Comparison of ENCODE assay signal across 16 cellular contexts in genomic region chr2:214503568-214503967, GRCh38.
"Had no signal": no experiment of that assay in that cellular context is flagged by ENCODE, and none has a peak within 500 bp of the region (broad histone marks: within the 10 kb centered on the region; RNA-seq: fewer than 3 reads in every experiment).

No MANE protein-coding gene starts in this region.

- H3K4me3 Mint-ChIP-seq: activated CD4-positive, alpha-beta memory T cell treated with anti-CD3 and anti-CD28 coated beads, Interleukin-2, amount 10 ng/mL, durations not matched to agents 7 days and 5 days; activated T-cell treated with anti-CD3 and anti-CD28 coated beads, Interleukin-2, amount 50 U/mL, for 72 hours; immature natural killer cell; neural crest cell; stimulated activated naive CD8-positive, alpha-beta T cell treated with anti-CD3 and anti-CD28 coated beads, Interleukin-15, amount 100 ng/mL, for 72 hours; WTC11 had no signal

- H3K4me1 Mint-ChIP-seq: activated CD4-positive, alpha-beta memory T cell treated with anti-CD3 and anti-CD28 coated beads, Interleukin-2, amount 10 ng/mL, durations not matched to agents 7 days and 5 days; immature natural killer cell; neural crest cell; stimulated activated naive CD8-positive, alpha-beta T cell treated with anti-CD3 and anti-CD28 coated beads, Interleukin-15, amount 100 ng/mL, for 72 hours; WTC11 had no signal

- H3K27ac Mint-ChIP-seq: activated CD4-positive, alpha-beta memory T cell treated with anti-CD3 and anti-CD28 coated beads, Interleukin-2, amount 10 ng/mL, durations not matched to agents 7 days and 5 days; activated naive CD4-positive, alpha-beta T cell treated with anti-CD3 and anti-CD28 coated beads, Interleukin-2, amount 50 U/mL, for 72 hours; activated T-cell treated with anti-CD3 and anti-CD28 coated beads, Interleukin-2, amount 50 U/mL, for 72 hours; immature natural killer cell; stimulated activated naive CD8-positive, alpha-beta T cell treated with anti-CD3 and anti-CD28 coated beads, Interleukin-15, amount 100 ng/mL, for 72 hours; WTC11 had no signal

- H3K36me3 Mint-ChIP-seq: activated naive CD4-positive, alpha-beta T cell treated with anti-CD3 and anti-CD28 coated beads, Interleukin-2, amount 50 U/mL, for 72 hours; immature natural killer cell; WTC11 had no signal

- ATAC-seq: heart left ventricle; left colon; psoas muscle; right lobe of liver; stimulated activated naive CD8-positive, alpha-beta T cell treated with anti-CD3 and anti-CD28 coated beads, Interleukin-15, amount 100 ng/mL, for 72 hours; WTC11 had no signal

- H3K9me3 Mint-ChIP-seq: activated CD4-positive, alpha-beta memory T cell treated with anti-CD3 and anti-CD28 coated beads, Interleukin-2, amount 10 ng/mL, durations not matched to agents 7 days and 5 days; activated T-cell treated with anti-CD3 and anti-CD28 coated beads, Interleukin-2, amount 50 U/mL, for 72 hours; neural crest cell; stimulated activated naive CD8-positive, alpha-beta T cell treated with anti-CD3 and anti-CD28 coated beads, Interleukin-15, amount 100 ng/mL, for 72 hours; WTC11 had no signal

- DNase-seq: activated CD4-positive, alpha-beta memory T cell treated with anti-CD3 and anti-CD28 coated beads, Interleukin-2, amount 10 ng/mL, durations not matched to agents 7 days and 5 days; activated CD4-positive, alpha-beta T cell treated with anti-CD3 and anti-CD28 coated beads for 4 hours; activated gamma-delta T cell; activated T-cell treated with anti-CD3 and anti-CD28 coated beads, Interleukin-2, amount 50 U/mL, for 72 hours; heart left ventricle; immature natural killer cell; left colon; midbrain; psoas muscle; right lobe of liver; stimulated activated naive CD8-positive, alpha-beta T cell treated with anti-CD3 and anti-CD28 coated beads, Interleukin-15, amount 100 ng/mL, for 72 hours; testis; upper lobe of left lung had no signal

- H3K27me3 Mint-ChIP-seq: activated CD4-positive, alpha-beta memory T cell treated with anti-CD3 and anti-CD28 coated beads, Interleukin-2, amount 10 ng/mL, durations not matched to agents 7 days and 5 days had no signal
